Comparison of ENCODE assay signal across 8 cellular contexts in genomic region chr18:49510393-49511115, GRCh38. TPM values are rescaled to one million over a fixed set of nuclear protein-coding genes. Genes with fewer than 3 reads are reported as not detected.
DNase-seq lines count a peak whose midpoint lies in the region; ATAC-seq, FAIRE-seq and TF ChIP-seq lines count a peak whose summit lies in the region.

No MANE protein-coding gene starts in this region.

- H3K36me3 ChIP-seq in A673 (ENCODE audit: insufficient read depth, low read length, poor library complexity, severe bottlenecking) (no peaks in the 10 kb centered on the region), colonic mucosa (no peaks in the 10 kb centered on the region)

- H3K9ac ChIP-seq in colonic mucosa (ENCODE audit: low read depth in 2 of 2, low read length in 2 of 2) = no peak overlapping the region

- H3K4me3 Mint-ChIP-seq in stimulated activated memory B cell treated with anti-CD40 and anti-IgM and Interleukin-4, amounts not matched to agents 10 μg/mL and 1 μg/mL and 100 μg/mL, for 72 hours = no peak overlapping the region

- FAIRE-seq in GM19239 (lab: Jason Lieb, UNC) = peak; percentile 74

- DNase-seq in A673 (ENCODE audit: low spot score) = peak; percentile 74
- DNase-seq in GM19239 (ENCODE audit: insufficient read length, low spot score) = peak; percentile 38
- peak; percentile 44 for DNase-seq in NCI-H2196 treated with DMSO at 0.1 percent for 48 hours (lab: John Stamatoyannopoulos, UW; ENCODE audit: unreplicated experiment)
- DNase-seq in activated CD4-positive, alpha-beta T cell treated with anti-CD3 and anti-CD28 coated beads for 1 hour = peak; percentile 24
- peak; percentile 50 for DNase-seq in colonic mucosa
- DNase-seq in medulla oblongata (ENCODE audit: extremely low spot score) = peak; percentile 62

- H3K9me3 Mint-ChIP-seq in stimulated activated memory B cell treated with anti-CD40 and anti-IgM and Interleukin-4, amounts not matched to agents 10 μg/mL and 1 μg/mL and 100 μg/mL, for 72 hours = no peaks in the 10 kb centered on the region

- TF ChIP-seq CTCF in A673 (conservative IDR thresholded peaks at IDR 0.05; ENCODE audit: low read depth, low read length) (peak; percentile 92), colonic mucosa (IDR thresholded peaks at IDR 0.05) (peak; percentile 86)

- H3K4me1 ChIP-seq in A673 (ENCODE audit: insufficient read depth, low read length, poor library complexity, severe bottlenecking) = peaks cover 2% of the 10 kb centered on the region
- no peaks in the 10 kb centered on the region for H3K4me1 ChIP-seq in colonic mucosa

- no peaks in the 10 kb centered on the region for H3K27me3 ChIP-seq in A673 (replicated peaks; ENCODE audit: insufficient read depth, low read depth, low read length, poor library complexity)
- no peaks in the 10 kb centered on the region for H3K27me3 ChIP-seq in colonic mucosa

- H3K9me3 ChIP-seq in A673 (ENCODE audit: low read depth, low read length, poor library complexity, severe bottlenecking) (no peaks in the 10 kb centered on the region), colonic mucosa (no peaks in the 10 kb centered on the region)

- BruUV-seq in A673 (replicated peaks; lab: Mats Ljungman, UMichigan) = no TSS peak

- peak; percentile 55 for ATAC-seq in stimulated activated memory B cell treated with anti-CD40 and anti-IgM and Interleukin-4, amounts not matched to agents 10 μg/mL and 1 μg/mL and 100 μg/mL, for 72 hours
- ATAC-seq in HG03439 (IDR thresholded peaks at IDR 0.05; ENCODE audit: unreplicated experiment) = no peak

- H3K27ac ChIP-seq in A673 (ENCODE audit: low read depth, low read length, poor library complexity, severe bottlenecking) (no peak overlapping the region), colonic mucosa (no peak overlapping the region)

- peaks cover 15% of the 10 kb centered on the region for H3K27me3 Mint-ChIP-seq in stimulated activated memory B cell treated with anti-CD40 and anti-IgM and Interleukin-4, amounts not matched to agents 10 μg/mL and 1 μg/mL and 100 μg/mL, for 72 hours

- no peak overlapping the region for H3K27ac Mint-ChIP-seq in stimulated activated memory B cell treated with anti-CD40 and anti-IgM and Interleukin-4, amounts not matched to agents 10 μg/mL and 1 μg/mL and 100 μg/mL, for 72 hours

- H3K36me3 Mint-ChIP-seq in stimulated activated memory B cell treated with anti-CD40 and anti-IgM and Interleukin-4, amounts not matched to agents 10 μg/mL and 1 μg/mL and 100 μg/mL, for 72 hours = no peaks in the 10 kb centered on the region

- POLR2A ChIA-PET in A673 (lab: Charles Lee; ENCODE audit: low non-redundant PET) = interaction anchor here (1.2 kb wide), 1 partner anchor 350 kb away, joined by 3 read pairs; no protein-coding TSS in a partner anchor

- CTCF ChIA-PET in A673 (lab: Charles Lee) = interaction anchor here (0.6 to 3.1 kb wide), 5 partner anchors 274 to 693 kb away, joined by 3 to 51 read pairs (median 6); no protein-coding TSS in a partner anchor

- H3K4me1 Mint-ChIP-seq in stimulated activated memory B cell treated with anti-CD40 and anti-IgM and Interleukin-4, amounts not matched to agents 10 μg/mL and 1 μg/mL and 100 μg/mL, for 72 hours = no peaks in the 10 kb centered on the region

- H3K4me3 ChIP-seq in A673 (ENCODE audit: low read depth, low read length, poor library complexity, severe bottlenecking) (no peak overlapping the region), colonic mucosa (no peak overlapping the region)

- intact Hi-C loops in A673 (cut with micrococcal nuclease; ENCODE audit: unreplicated experiment) = loop anchor here (1.0 to 5.0 kb wide), 3 partner anchors 47 to 692 kb away; no protein-coding TSS in a partner anchor
- intact Hi-C loops in colonic mucosa (cut with DNase I) = loop anchor here (5.0 kb wide), 2 partner anchors 257 to 347 kb away; no protein-coding TSS in a partner anchor

RNA-seq across cellular contexts. Expression of gene RPL17, which starts 18.3 kb away (rescaled TPM):
- total RNA-seq in A673 (2021) (1,734 and 1,770 TPM in 2 replicates), colonic mucosa (1,000 to 10,000 TPM; 1,226 to 1,361 TPM)

RNA-seq across cellular contexts. Expression of gene C18orf32, which starts 23.5 kb away (rescaled TPM):
- total RNA-seq in A673 (2021) (43.8 and 45.2 TPM in 2 replicates), colonic mucosa (10 to 100 TPM; 43.0 to 63.6 TPM)

RNA-seq across cellular contexts. Expression of gene DYM, which starts 50.1 kb away (rescaled TPM):
- total RNA-seq in A673 (2021) (56.2 and 63.2 TPM in 2 replicates), colonic mucosa (10 to 100 TPM; 55.2 to 56.5 TPM)

RNA-seq across cellular contexts. Expression of gene LIPG, which starts 51.3 kb away (rescaled TPM):
- 5.8 and 8.4 TPM in 2 replicates for total RNA-seq in A673 (2021)
- total RNA-seq in colonic mucosa = 10 to 100 TPM; 25.5 to 32.1 TPM

Comparison
In these comparisons a context has a peak if more than half of its experiments do, and no peak if none do; other contexts are left out.
1. DNase-seq: peak in every context shown above with its lines; median percentile 74 in A673; 62 in medulla oblongata; 50 in colonic mucosa; 44 in NCI-H2196 treated with DMSO at 0.1 percent for 48 hours; 38 in GM19239; 24 in activated CD4-positive, alpha-beta T cell treated with anti-CD3 and anti-CD28 coated beads for 1 hour.